Comparison of ENCODE assay signal across 18 cellular contexts in genomic region chr4:69098470-69098869, GRCh38. TPM values are rescaled to one million over a fixed set of nuclear protein-coding genes. Genes with fewer than 3 reads are reported as not detected.
DNase-seq lines count a peak whose midpoint lies in the region; ATAC-seq and TF ChIP-seq lines count a peak whose summit lies in the region.
"Had no signal": no experiment of that assay in that cellular context is flagged by ENCODE, and none has a peak within 500 bp of the region (broad histone marks: within the 10 kb centered on the region; RNA-seq: fewer than 3 reads in every experiment).

No MANE protein-coding gene starts in this region.

- H3K36me3 ChIP-seq in body of pancreas (replicated peaks in 1 of 2; ENCODE audit: insufficient read depth in 1 of 2, low read depth in 2 of 2) (no peaks in the 10 kb centered on the region), MM.1S (replicated peaks; ENCODE audit: insufficient read depth, low read length) (no peaks in the 10 kb centered on the region)

- no peak overlapping the region for H2AFZ ChIP-seq in MM.1S (ENCODE audit: low read length)
- H2AFZ ChIP-seq: PC-9 had no signal

- H3K27ac ChIP-seq in body of pancreas, result peak overlapping the region in 3 of 4 donors; percentile 66 to 85 (median 84)
- H3K27ac ChIP-seq in MM.1S (ENCODE audit: low read length), result no peak overlapping the region
- H3K27ac ChIP-seq: PC-9 had no signal

- no peak overlapping the region for H3K4me3 Mint-ChIP-seq in progenitor cell of endocrine pancreas (ENCODE audit: low read depth)
- H3K4me3 Mint-ChIP-seq: B cell; CD4-positive, CD25-positive, alpha-beta regulatory T cell; T-helper 2 cell treated with Interferon-gamma antibody and Interleukin-4, amounts not matched to agents 5 μg/mL and 100 μg/mL, for 36 hours had no signal

- intact Hi-C loops in body of pancreas (cut with DNase I), result no loop called here

- H3K9ac ChIP-seq in MM.1S (ENCODE audit: low read length), result no peak overlapping the region

- H3K9me3 Mint-ChIP-seq in progenitor cell of endocrine pancreas (ENCODE audit: low read depth), result peaks cover 4% of the 10 kb centered on the region
- H3K9me3 Mint-ChIP-seq: T-helper 2 cell treated with Interferon-gamma antibody and Interleukin-4, amounts not matched to agents 5 μg/mL and 100 μg/mL, for 36 hours had no signal

- H3K79me2 ChIP-seq in MM.1S (ENCODE audit: low read length), result no peaks in the 10 kb centered on the region

- H3K36me3 Mint-ChIP-seq in progenitor cell of endocrine pancreas (ENCODE audit: insufficient read depth), result peaks cover 4% of the 10 kb centered on the region
- H3K36me3 Mint-ChIP-seq: CD4-positive, CD25-positive, alpha-beta regulatory T cell had no signal

- no peak overlapping the region for H3K4me2 ChIP-seq in MM.1S (ENCODE audit: low read depth, low read length)
- H3K4me2 ChIP-seq: PC-9 had no signal

- H3K9me3 ChIP-seq in body of pancreas (no peaks in the 10 kb centered on the region), MM.1S (replicated peaks; ENCODE audit: insufficient read depth, low read length) (no peaks in the 10 kb centered on the region)

- peak overlapping the region; percentile 69 for H3K27ac Mint-ChIP-seq in progenitor cell of endocrine pancreas
- H3K27ac Mint-ChIP-seq: B cell; CD4-positive, CD25-positive, alpha-beta regulatory T cell; T-helper 2 cell treated with Interferon-gamma antibody and Interleukin-4, amounts not matched to agents 5 μg/mL and 100 μg/mL, for 36 hours had no signal

- TF ChIP-seq CTCF in body of pancreas (IDR thresholded peaks at IDR 0.05) (no peak), progenitor cell of endocrine pancreas (IDR thresholded peaks at IDR 0.05; ENCODE audit: unreplicated experiment) (no peak), MM.1S (IDR thresholded peaks at IDR 0.05; ENCODE audit: low read length) (no peak)

- H3K4me1 ChIP-seq in body of pancreas (peaks cover 28% of the 10 kb centered on the region), MM.1S (ENCODE audit: low read length) (no peaks in the 10 kb centered on the region)

- WGBS in body of pancreas, 2 donors, result 43 to 50% methylated on average over 4 of the region's 4 CpGs

- H3K27me3 ChIP-seq in body of pancreas (no peaks in the 10 kb centered on the region), MM.1S (replicated peaks; ENCODE audit: insufficient read depth, low read length) (no peaks in the 10 kb centered on the region)

- H3K4me1 Mint-ChIP-seq in progenitor cell of endocrine pancreas (ENCODE audit: low read depth), result peaks cover 35% of the 10 kb centered on the region
- H3K4me1 Mint-ChIP-seq: B cell; CD4-positive, CD25-positive, alpha-beta regulatory T cell had no signal

- H4K20me1 ChIP-seq in MM.1S (ENCODE audit: insufficient read depth, low read length), result no peaks in the 10 kb centered on the region

- H3K27me3 Mint-ChIP-seq in progenitor cell of endocrine pancreas, result no peaks in the 10 kb centered on the region
- H3K27me3 Mint-ChIP-seq: B cell; CD4-positive, CD25-positive, alpha-beta regulatory T cell had no signal

- no peak for TF ChIP-seq POLR2A in body of pancreas (IDR thresholded peaks at IDR 0.05)

- H3K9me2 ChIP-seq in MM.1S (replicated peaks; ENCODE audit: insufficient read depth, low read length), result no peaks in the 10 kb centered on the region

- DNase-seq in DMS53 (lab: John Stamatoyannopoulos, UW), result peak; percentile 77
- DNase-seq in NCI-H2029 treated with DMSO at 0.1 percent for 48 hours (lab: John Stamatoyannopoulos, UW), result peak; percentile 46
- DNase-seq in body of pancreas, result peak in 3 of 4 donors; percentile 35 to 49 (median 48)
- no peak for DNase-seq in progenitor cell of endocrine pancreas (ENCODE audit: low spot score, unreplicated experiment)
- no peak for DNase-seq in stimulated activated naive CD4-positive, alpha-beta T cell (lab: John Stamatoyannopoulos, UW)
- DNase-seq in MM.1S, result no peak
- DNase-seq: CD4-positive, CD25-positive, alpha-beta regulatory T cell; DMS79; KBM-7; NCI-H1092 treated with DMSO at 0.1 percent for 48 hours; NCI-H1694; NCI-H2171 treated with DMSO at 0.1 percent for 48 hours; NCI-H510A; PC-9 had no signal

- ATAC-seq in body of pancreas (no peak), HG03139 (IDR thresholded peaks at IDR 0.05; ENCODE audit: unreplicated experiment) (no peak)
- ATAC-seq: HCT116 had no signal

- no peak overlapping the region for H3K4me3 ChIP-seq in body of pancreas
- H3K4me3 ChIP-seq in MM.1S (ENCODE audit: low read length), result no peak overlapping the region
- H3K4me3 ChIP-seq: PC-9 had no signal

- H3F3A ChIP-seq in MM.1S (ENCODE audit: insufficient read depth, low read length), result no peaks in the 10 kb centered on the region

RNA-seq across cellular contexts. Expression of gene UGT2B7, which starts 2.2 kb away (rescaled TPM):
- total RNA-seq in body of pancreas, result 1 to 10 TPM in 1 of 2 donors, not detected in 1; 7.3 TPM
- 1.1 and 1.2 TPM in 2 replicates for total RNA-seq in progenitor cell of endocrine pancreas
- total RNA-seq: B cell; CD4-positive, CD25-positive, alpha-beta regulatory T cell; PC-9 had no signal

Comparison
In these comparisons a context has a peak if more than half of its experiments do, and no peak if none do; other contexts are left out.
1. DNase-seq: peak in DMS53 (single experiment), NCI-H2029 treated with DMSO at 0.1 percent for 48 hours (single experiment) and body of pancreas (3 of 4); none in progenitor cell of endocrine pancreas (single experiment), stimulated activated naive CD4-positive, alpha-beta T cell (0 of 6) and MM.1S (single experiment).